15 cellular contexts compared by ENCODE assay signal in the genomic region with DNA sequence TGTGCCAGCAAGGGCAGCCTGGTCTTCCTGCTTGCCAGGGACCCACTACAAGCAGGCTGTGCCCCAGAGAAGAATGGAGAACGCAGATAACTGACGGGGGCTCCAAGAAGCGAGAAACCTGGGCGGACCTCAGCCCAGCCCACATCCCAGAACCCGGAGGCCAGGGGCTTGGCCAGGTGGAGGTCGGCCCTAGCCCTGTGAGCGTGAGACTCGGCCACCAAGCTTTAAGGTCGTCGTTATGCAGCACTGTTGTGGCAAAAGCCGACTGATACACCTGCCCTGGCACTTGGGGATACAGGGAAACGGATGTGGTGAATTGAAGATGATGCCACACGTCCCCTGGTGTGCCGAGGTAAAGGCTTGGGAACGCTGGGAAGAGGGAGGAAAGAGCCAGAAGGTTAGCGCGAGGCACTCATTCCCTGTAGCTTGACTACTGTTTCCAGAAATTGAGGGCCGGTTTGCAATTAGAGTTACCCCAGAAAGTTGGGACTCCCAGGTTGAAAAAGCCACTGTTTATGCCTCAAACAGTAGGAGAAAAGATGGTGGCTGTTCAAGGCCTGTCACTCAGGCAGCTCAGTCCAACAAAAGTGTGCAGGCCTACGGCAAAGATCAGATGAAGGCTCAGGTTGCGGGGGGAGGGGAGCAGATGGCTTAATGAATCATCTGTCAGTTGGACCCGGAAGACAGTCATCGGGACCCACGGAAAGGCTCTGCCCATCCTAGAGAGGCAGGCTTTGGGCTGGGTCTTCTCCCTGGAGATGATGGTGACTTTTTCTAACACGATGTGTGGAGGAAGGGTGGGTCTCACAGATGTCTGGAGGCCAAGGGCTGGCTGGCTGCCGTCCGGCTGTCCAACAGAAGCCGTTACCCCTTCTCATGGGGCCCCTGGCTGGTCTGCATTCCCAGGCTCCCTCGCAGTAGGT. TPM values are rescaled to one million over a fixed set of nuclear protein-coding genes. Genes with fewer than 3 reads are reported as not detected.
A peak's percentile ranks its signal among the peaks of the same experiment; 100 is the strongest.
DNase-seq lines count a peak whose midpoint lies in the region; ATAC-seq and TF ChIP-seq lines count a peak whose summit lies in the region.
"Had no signal": no experiment of that assay in that cellular context is flagged by ENCODE, and none has a peak within 500 bp of the region (broad histone marks: within the 10 kb centered on the region; RNA-seq: fewer than 3 reads in every experiment).

No MANE protein-coding gene starts in this region.

- no peak overlapping the region for H4K8ac ChIP-seq in trophoblast cell (ENCODE audit: low read depth, low read length)

- H3K27me3 Mint-ChIP-seq in endodermal cell (ENCODE audit: insufficient read depth): peaks cover 34% of the 10 kb centered on the region

- ATAC-seq in GM18505 (IDR thresholded peaks at IDR 0.05; ENCODE audit: unreplicated experiment) (no peak), HG03342 (IDR thresholded peaks at IDR 0.05; ENCODE audit: unreplicated experiment) (no peak)

- H3K4me1 ChIP-seq in endodermal cell (ENCODE audit: control insufficient read depth, insufficient read depth, low read length): peaks cover 16% of the 10 kb centered on the region
- H3K4me1 ChIP-seq in trophoblast cell (ENCODE audit: control insufficient read depth in 1 of 2, insufficient read depth in 2 of 2, low read length in 2 of 2): peaks cover 12 to 16% of the 10 kb centered on the region in 2 experiments

- H3K9me3 Mint-ChIP-seq in endodermal cell: peaks cover 6% of the 10 kb centered on the region

- H2AFZ ChIP-seq in trophoblast cell (ENCODE audit: insufficient read depth, low read length, poor library complexity): no peak overlapping the region

- no peak overlapping the region for H3K27ac Mint-ChIP-seq in endodermal cell

- TF ChIP-seq POLR2A in GM18505 (IDR thresholded peaks at IDR 0.05; ENCODE audit: borderline replicate concordance, extremely low read depth, insufficient read depth, insufficient read length): no peak

- H3K79me1 ChIP-seq in trophoblast cell (ENCODE audit: low read length): peaks cover 18% of the 10 kb centered on the region

- TF ChIP-seq CTCF in endodermal cell (conservative IDR thresholded peaks at IDR 0.05): no peak

- no peaks in the 10 kb centered on the region for H3K36me3 ChIP-seq in endodermal cell (ENCODE audit: control insufficient read depth, insufficient read depth, low read length)
- no peaks in the 10 kb centered on the region for H3K36me3 ChIP-seq in trophoblast cell (ENCODE audit: control insufficient read depth in 1 of 2, insufficient read depth in 2 of 2, low read length in 2 of 2)

- no peak overlapping the region for H3K18ac ChIP-seq in trophoblast cell (ENCODE audit: low read length)

- H2BK5ac ChIP-seq in trophoblast cell (ENCODE audit: low read depth, low read length, poor library complexity): no peak overlapping the region

- H2AK5ac ChIP-seq in trophoblast cell (ENCODE audit: low read length): no peak overlapping the region

- peaks cover 15% of the 10 kb centered on the region for H3K79me2 ChIP-seq in trophoblast cell (ENCODE audit: control insufficient read depth, insufficient read depth, low read length, poor library complexity)

- no peak overlapping the region for H3K4ac ChIP-seq in trophoblast cell (ENCODE audit: low read depth, low read length)

- DNase-seq in DMS153 (lab: John Stamatoyannopoulos, UW) (peak; percentile 36), DMS153 treated with DMSO at 0.1 percent for 48 hours (lab: John Stamatoyannopoulos, UW; ENCODE audit: unreplicated experiment) (no peak), NCI-H526 treated with DMSO at 0.1 percent for 48 hours (lab: John Stamatoyannopoulos, UW) (peak; percentile 47), endodermal cell (peak; percentile 40), retina (peak; percentile 77), trophoblast cell (no peak)
- DNase-seq: 8988T; activated T-cell treated with anti-CD3 and anti-CD28 coated beads for 4 hours; foreskin melanocyte; HCEC 1CT; NCI-H226; stimulated activated CD8-positive, alpha-beta memory T cell treated with anti-CD3 and anti-CD28 coated beads, Interleukin-4, amount 100 ng/mL, for 48 hours had no signal

- H3K4me3 ChIP-seq in endodermal cell (ENCODE audit: low read length): no peak overlapping the region
- H3K4me3 ChIP-seq in trophoblast cell (ENCODE audit: low read depth, low read length): no peak overlapping the region
- H3K4me3 ChIP-seq: skin epidermis had no signal

- H3K27me3 ChIP-seq in endodermal cell (ENCODE audit: control insufficient read depth, insufficient read depth, low read length, poor library complexity, severe bottlenecking): peaks cover 6% of the 10 kb centered on the region
- H3K27me3 ChIP-seq in trophoblast cell (ENCODE audit: insufficient read depth, low read length): no peaks in the 10 kb centered on the region

- H3K4me3 Mint-ChIP-seq in endodermal cell: no peak overlapping the region

- no peak overlapping the region for H2BK120ac ChIP-seq in trophoblast cell (ENCODE audit: insufficient read depth, low read length, poor library complexity)

- H3K23ac ChIP-seq in trophoblast cell (ENCODE audit: low read length): no peak overlapping the region

- 88 to 90% methylated on average over 25 to 28 of the region's 28 CpGs for WGBS in endodermal cell (ENCODE audit: insufficient coverage in 1 of 2, insufficient read length in 1 of 2), 2 experiments
- no CpG with 5 or more reads among the region's 28 CpGs for WGBS in trophoblast cell (ENCODE audit: extremely low coverage, insufficient coverage, insufficient read length)

- H3K27ac ChIP-seq in endodermal cell (ENCODE audit: low read depth, low read length): peak overlapping the region; percentile 26
- H3K27ac ChIP-seq in trophoblast cell (ENCODE audit: low read depth, low read length): no peak overlapping the region

- H3K9ac ChIP-seq in endodermal cell (ENCODE audit: extremely low read depth, low read length, poor library complexity, severe bottlenecking) (no peak overlapping the region), trophoblast cell (ENCODE audit: low read length) (no peak overlapping the region)

- H3K9me3 ChIP-seq in endodermal cell (ENCODE audit: control insufficient read depth, low read length) (no peaks in the 10 kb centered on the region), trophoblast cell (ENCODE audit: insufficient read depth, low read depth, low read length) (peaks cover 6% of the 10 kb centered on the region)

- H3K14ac ChIP-seq in trophoblast cell (ENCODE audit: low read length): no peak overlapping the region

- H4K12ac ChIP-seq in trophoblast cell (ENCODE audit: low read depth, low read length): no peak overlapping the region

- no peak overlapping the region for H4K91ac ChIP-seq in trophoblast cell (ENCODE audit: low read depth, low read length)

- H3K4me1 Mint-ChIP-seq in endodermal cell: peaks cover 9% of the 10 kb centered on the region

- H2BK12ac ChIP-seq in trophoblast cell (ENCODE audit: low read length): no peak overlapping the region

- H3K36me3 Mint-ChIP-seq in endodermal cell (ENCODE audit: low read depth): no peaks in the 10 kb centered on the region

- no peak overlapping the region for H3K4me2 ChIP-seq in trophoblast cell (ENCODE audit: low read length)

RNA-seq across cellular contexts. Expression of a gene that starts 45.6 kb away (rescaled TPM):
- total RNA-seq in endodermal cell: 10 to 100 TPM; 63.9 to 78.1 TPM
- polyA plus RNA-seq in endodermal cell (2013, experiment 1 of 2): 40.3 TPM
- 37.2 TPM for polyA plus RNA-seq in endodermal cell (2013, experiment 2 of 2)
- 2.8 and 3.1 TPM in 2 replicates for polyA plus RNA-seq in trophoblast cell (2013)

RNA-seq across cellular contexts. Expression of a gene that starts 54.6 kb away (rescaled TPM):
- 10 to 100 TPM; 60.2 to 90.3 TPM for total RNA-seq in endodermal cell
- 30.6 TPM for polyA plus RNA-seq in endodermal cell (2013, experiment 1 of 2)
- polyA plus RNA-seq in endodermal cell (2013, experiment 2 of 2): 33.5 TPM
- polyA plus RNA-seq in trophoblast cell (2013): 35.9 and 39.2 TPM in 2 replicates

Comparison
In these comparisons a context has a peak if more than half of its experiments do, and no peak if none do; other contexts are left out.
1. DNase-seq: peak in DMS153 (single experiment), NCI-H526 treated with DMSO at 0.1 percent for 48 hours (single experiment), endodermal cell (single experiment) and retina (single experiment); none in DMS153 treated with DMSO at 0.1 percent for 48 hours (single experiment) and trophoblast cell (0 of 2).